In the genomic region with DNA sequence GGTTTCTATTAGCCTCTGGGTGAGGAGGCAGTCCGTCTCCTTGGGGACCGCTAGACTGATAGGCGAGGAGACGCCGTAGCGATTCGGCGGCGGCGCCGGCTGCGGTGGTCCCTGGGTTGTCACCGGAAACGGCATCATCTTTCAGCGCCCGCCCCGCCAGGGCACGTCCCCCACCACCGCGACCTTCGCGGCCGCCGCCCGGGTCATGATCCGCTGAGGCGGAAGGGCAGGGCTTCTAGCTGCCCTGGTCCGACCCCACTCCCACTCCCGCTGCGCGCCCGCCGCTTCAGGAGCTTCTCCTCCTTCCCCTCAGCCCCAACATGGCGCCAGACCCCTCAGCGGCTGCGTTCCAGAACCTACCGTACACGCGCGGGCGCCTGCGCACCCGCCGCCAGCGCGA, we compare ENCODE assay signal across 9 cellular contexts. TPM values are rescaled to one million over a fixed set of nuclear protein-coding genes. Genes with fewer than 3 reads are reported as not detected.
DNase-seq lines count a peak whose midpoint lies in the region; ATAC-seq lines count a peak whose summit lies in the region.
"Had no signal": no experiment of that assay in that cellular context is flagged by ENCODE, and none has a peak within 500 bp of the region (broad histone marks: within the 10 kb centered on the region; RNA-seq: fewer than 3 reads in every experiment).

A gene (minus strand): TSS at position 358 of the 400 bp plus-strand sequence. CDS start 220 bp downstream, at position 138.

- no peaks in the 10 kb centered on the region for H3K4me1 ChIP-seq in urinary bladder (ENCODE audit: insufficient read depth)

- DNase-seq in activated naive CD4-positive, alpha-beta T cell treated with anti-CD3 and anti-CD28 coated beads for 36 hours, result peak; percentile 16
- DNase-seq in activated naive CD4-positive, alpha-beta T cell treated with Interleukin-2 at 50 U/mL for 16 hours, result no peak
- DNase-seq in effector memory CD8-positive, alpha-beta T cell, result peak; percentile 20 to 39 (median 39)
- DNase-seq in naive B cell, result peak; percentile 21
- DNase-seq in kidney tubule cell (ENCODE audit: low spot score), result no peak
- DNase-seq in AG08396 (ENCODE audit: low spot score), result no peak
- DNase-seq: MG63 had no signal

- peaks cover 49% of the 10 kb centered on the region for H3K27me3 Mint-ChIP-seq in activated naive CD4-positive, alpha-beta T cell treated with anti-CD3 and anti-CD28 coated beads for 36 hours (ENCODE audit: low read depth)
- H3K27me3 Mint-ChIP-seq in effector memory CD8-positive, alpha-beta T cell, result peaks cover 48 to 60% of the 10 kb centered on the region in 2 donors
- H3K27me3 Mint-ChIP-seq in naive B cell, result peaks cover 40 to 49% (median 48%) of the 10 kb centered on the region in 3 donors

- H3K36me3 ChIP-seq in urinary bladder (ENCODE audit: insufficient read depth), result no peaks in the 10 kb centered on the region
- H3K36me3 ChIP-seq: MG63 had no signal

- 26% methylated on average over 46 of the region's 46 CpGs for WGBS in urinary bladder

- peaks cover 2% of the 10 kb centered on the region for H3K9me3 Mint-ChIP-seq in activated naive CD4-positive, alpha-beta T cell treated with anti-CD3 and anti-CD28 coated beads for 36 hours
- H3K9me3 Mint-ChIP-seq in effector memory CD8-positive, alpha-beta T cell, result no peaks in the 10 kb centered on the region
- peaks cover 0 to 28% (median 15%) of the 10 kb centered on the region in 7 donors for H3K9me3 Mint-ChIP-seq in naive B cell

- peak; percentile 94 for ATAC-seq in effector memory CD8-positive, alpha-beta T cell (replicated peaks)
- ATAC-seq in naive B cell (ENCODE audit: low read depth in 2 of 2) (peak; percentile 76), HG03565 (IDR thresholded peaks at IDR 0.05; ENCODE audit: unreplicated experiment) (no peak)

- H3K36me3 Mint-ChIP-seq in activated naive CD4-positive, alpha-beta T cell treated with anti-CD3 and anti-CD28 coated beads for 36 hours (ENCODE audit: low read depth), result no peaks in the 10 kb centered on the region
- H3K36me3 Mint-ChIP-seq in effector memory CD8-positive, alpha-beta T cell (ENCODE audit: insufficient read depth), result no peaks in the 10 kb centered on the region
- H3K36me3 Mint-ChIP-seq in naive B cell, result peaks cover 10 to 38% of the 10 kb centered on the region in 2 donors

- intact Hi-C loops in activated naive CD4-positive, alpha-beta T cell treated with anti-CD3 and anti-CD28 coated beads for 36 hours (cut with micrococcal nuclease), result no loop called here

- H3K4me1 Mint-ChIP-seq in activated naive CD4-positive, alpha-beta T cell treated with anti-CD3 and anti-CD28 coated beads for 36 hours (ENCODE audit: low read depth), result peaks cover 2% of the 10 kb centered on the region
- peaks cover 4 to 5% of the 10 kb centered on the region in 2 donors for H3K4me1 Mint-ChIP-seq in effector memory CD8-positive, alpha-beta T cell (ENCODE audit: low read depth in 2 of 2)
- H3K4me1 Mint-ChIP-seq in naive B cell, result peaks cover 0 to 4% (median 4%) of the 10 kb centered on the region in 3 donors

- H3K27ac Mint-ChIP-seq in activated naive CD4-positive, alpha-beta T cell treated with anti-CD3 and anti-CD28 coated beads for 36 hours, result no peak within 1 kb of the TSS
- H3K27ac Mint-ChIP-seq in effector memory CD8-positive, alpha-beta T cell, result peak within 1 kb of the TSS; percentile 45 to 53
- peak within 1 kb of the TSS in 3 of 6 donors; percentile 53 to 88 (median 61) for H3K27ac Mint-ChIP-seq in naive B cell

- H3K27ac ChIP-seq in urinary bladder (ENCODE audit: low read depth), result no peak within 1 kb of the TSS

- peak within 1 kb of the TSS; percentile 24 for H3K4me3 ChIP-seq in urinary bladder (ENCODE audit: low read depth, low read length)
- H3K4me3 ChIP-seq: MG63 had no signal

- CTCF ChIA-PET in activated naive CD4-positive, alpha-beta T cell treated with anti-CD3 and anti-CD28 coated beads for 36 hours (lab: Charles Lee), result no interaction called here

- peak within 1 kb of the TSS; percentile 7 for H3K4me3 Mint-ChIP-seq in activated naive CD4-positive, alpha-beta T cell treated with anti-CD3 and anti-CD28 coated beads for 36 hours
- peak within 1 kb of the TSS; percentile 56 to 65 for H3K4me3 Mint-ChIP-seq in effector memory CD8-positive, alpha-beta T cell
- peak within 1 kb of the TSS; percentile 60 to 89 (median 70) for H3K4me3 Mint-ChIP-seq in naive B cell

RNA-seq across cellular contexts. Expression of the gene that starts here (rescaled TPM):
- total RNA-seq in activated naive CD4-positive, alpha-beta T cell treated with anti-CD3 and anti-CD28 coated beads for 36 hours, result not detected
- not detected for polyA plus RNA-seq in naive B cell (ENCODE audit: low read depth in 6 of 6)
- 2.2 TPM for total RNA-seq in urinary bladder
- 0.04 TPM for polyA plus RNA-seq in urinary bladder

Comparison
In these comparisons a context has a peak if more than half of its experiments do, and no peak if none do; other contexts are left out.
1. Peak in DNase-seq in activated naive CD4-positive, alpha-beta T cell treated with anti-CD3 and anti-CD28 coated beads for 36 hours; RNA of the gene not detected or under 1 TPM.
2. Peak in DNase-seq and ATAC-seq in naive B cell; RNA of the gene not detected or under 1 TPM.
3. DNase-seq: peak in effector memory CD8-positive, alpha-beta T cell (3 of 3); none in activated naive CD4-positive, alpha-beta T cell treated with Interleukin-2 at 50 U/mL for 16 hours (single experiment), kidney tubule cell (single experiment) and AG08396 (single experiment).
4. H3K4me3 Mint-ChIP-seq: peak in every context shown above with its lines; median percentile 70 in naive B cell; 60 in effector memory CD8-positive, alpha-beta T cell; 7 in activated naive CD4-positive, alpha-beta T cell treated with anti-CD3 and anti-CD28 coated beads for 36 hours.